In the genomic region with DNA sequence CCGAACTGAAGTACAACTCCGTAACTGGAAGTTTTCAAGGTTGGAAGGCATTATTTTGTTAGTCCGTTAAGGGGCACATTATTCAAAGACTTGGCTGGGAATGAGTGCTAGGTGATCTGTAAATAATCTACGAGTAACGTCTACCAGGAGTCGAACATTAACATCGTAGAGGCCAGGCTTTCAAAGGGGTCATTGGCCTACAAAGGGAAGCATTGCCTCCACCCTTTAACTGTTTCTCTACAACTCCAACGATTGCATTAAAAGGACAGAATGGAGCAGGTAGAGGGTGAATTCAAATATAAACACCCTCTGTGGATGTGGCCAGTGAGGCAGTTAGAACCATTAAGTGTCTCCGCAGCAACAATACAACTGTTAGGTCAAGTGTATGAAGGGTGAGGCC, we compare ENCODE assay signal across 21 cellular contexts.
DNase-seq lines count a peak whose midpoint lies in the region; ATAC-seq and TF ChIP-seq lines count a peak whose summit lies in the region.
"Had no signal": no experiment of that assay in that cellular context is flagged by ENCODE, and none has a peak within 500 bp of the region (broad histone marks: within the 10 kb centered on the region; RNA-seq: fewer than 3 reads in every experiment).

No MANE protein-coding gene starts in this region.

- 69% methylated on average over 9 of the region's 9 CpGs for whole genome bisulfite sequencing in right cardiac atrium

- H3K27ac Mint-ChIP-seq in neural progenitor cell = peak overlapping the region; percentile 69
- H3K27ac Mint-ChIP-seq: activated CD4-positive, alpha-beta memory T cell treated with anti-CD3 and anti-CD28 coated beads, Interleukin-2, amount 10 ng/mL, durations not matched to agents 7 days and 5 days; activated T-cell treated with anti-CD3 and anti-CD28 coated beads, Interleukin-2, amount 50 U/mL, for 24 hours had no signal

- intact Hi-C loops in right cardiac atrium (cut with DNase I) = no loop called here
- intact Hi-C loops in OCI-LY7 (cut with micrococcal nuclease; ENCODE audit: unreplicated experiment) = no loop called here

- H3K79me2 ChIP-seq in neural progenitor cell (ENCODE audit: low read depth) = no peaks in the 10 kb centered on the region
- H3K79me2 ChIP-seq in OCI-LY7 (ENCODE audit: insufficient read depth, low read depth, low read length) = no peaks in the 10 kb centered on the region

- H3K4me2 ChIP-seq in neural progenitor cell = peak overlapping the region; percentile 49
- H3K4me2 ChIP-seq in OCI-LY7 (ENCODE audit: low read length) = no peak overlapping the region
- H3K4me2 ChIP-seq: KMS-11 had no signal

- peak overlapping the region; percentile 84 for H3K4me3 Mint-ChIP-seq in neural progenitor cell
- H3K4me3 Mint-ChIP-seq: activated T-cell treated with anti-CD3 and anti-CD28 coated beads, Interleukin-2, amount 50 U/mL, for 24 hours had no signal

- H3K9ac ChIP-seq in neural progenitor cell = no peak overlapping the region
- H3K9ac ChIP-seq: KMS-11 had no signal

- no TSS peak for BruUV-seq in OCI-LY7 (replicated peaks; lab: Mats Ljungman, UMichigan)

- H3K36me3 ChIP-seq in cardiac muscle cell (no peaks in the 10 kb centered on the region), neural progenitor cell (no peaks in the 10 kb centered on the region), OCI-LY7 (ENCODE audit: insufficient read depth, low read length) (no peaks in the 10 kb centered on the region)
- H3K36me3 ChIP-seq: esophagus squamous epithelium, ovary had no signal

- ATAC-seq in right cardiac atrium = no peak
- ATAC-seq: activated naive CD4-positive, alpha-beta T cell treated with anti-CD3 and anti-CD28 coated beads, Interleukin-2, amount 50 U/mL, for 72 hours had no signal

- H3K9me3 Mint-ChIP-seq in neural progenitor cell = no peaks in the 10 kb centered on the region
- H3K9me3 Mint-ChIP-seq: activated CD4-positive, alpha-beta memory T cell treated with anti-CD3 and anti-CD28 coated beads, Interleukin-2, amount 10 ng/mL, durations not matched to agents 7 days and 5 days; activated naive CD4-positive, alpha-beta T cell treated with anti-CD3 and anti-CD28 coated beads, Interleukin-2, amount 50 U/mL, for 72 hours; activated T-cell treated with anti-CD3 and anti-CD28 coated beads, Interleukin-2, amount 50 U/mL, for 24 hours had no signal

- TF ChIP-seq CTCF in cardiac muscle cell (IDR thresholded peaks at IDR 0.05; ENCODE audit: low read depth, low read length) = no peak
- TF ChIP-seq CTCF in neural progenitor cell (IDR thresholded peaks at IDR 0.05) = no peak
- TF ChIP-seq CTCF in OCI-LY7 (conservative IDR thresholded peaks at IDR 0.05; ENCODE audit: low read length) = no peak

- no peaks in the 10 kb centered on the region for H3K36me3 Mint-ChIP-seq in neural progenitor cell
- H3K36me3 Mint-ChIP-seq: activated naive CD4-positive, alpha-beta T cell treated with anti-CD3 and anti-CD28 coated beads, Interleukin-2, amount 50 U/mL, for 72 hours had no signal

- DNase-seq in cardiac muscle cell (ENCODE audit: low read depth in 1 of 2, low spot score in 1 of 2) = peak in 1 of 2 donors; percentile 43
- DNase-seq in right cardiac atrium = no peak
- DNase-seq in kidney glomerular epithelial cell (lab: John Stamatoyannopoulos, UW) = peak; percentile 91
- no peak for DNase-seq in neural progenitor cell (ENCODE audit: low spot score)
- DNase-seq in OCI-M1 (lab: John Stamatoyannopoulos, UW) = no peak
- no peak for DNase-seq in RPMI8226
- DNase-seq in OCI-LY7 (ENCODE audit: low spot score) = no peak
- DNase-seq in NCI-H187 (lab: John Stamatoyannopoulos, UW) = no peak
- DNase-seq: 8988T; activated CD4-positive, alpha-beta memory T cell treated with anti-CD3 and anti-CD28 coated beads, Interleukin-2, amount 10 ng/mL, durations not matched to agents 7 days and 5 days; activated T-cell treated with anti-CD3 and anti-CD28 coated beads, Interleukin-2, amount 50 U/mL, for 24 hours; dermis blood vessel endothelial cell; esophagus squamous epithelium; H7; NCI-H345; ovary; Right ventricle myocardium superior; spleen had no signal

- H4K20me1 ChIP-seq in neural progenitor cell (ENCODE audit: low read depth) = no peaks in the 10 kb centered on the region
- H4K20me1 ChIP-seq in OCI-LY7 (ENCODE audit: insufficient read depth, low read length) = no peaks in the 10 kb centered on the region

- no peaks in the 10 kb centered on the region for H3K9me3 ChIP-seq in cardiac muscle cell (ENCODE audit: low read depth)
- no peaks in the 10 kb centered on the region for H3K9me3 ChIP-seq in right cardiac atrium (ENCODE audit: control insufficient read depth, low read length)
- no peaks in the 10 kb centered on the region for H3K9me3 ChIP-seq in neural progenitor cell (ENCODE audit: low read depth)
- H3K9me3 ChIP-seq in OCI-LY7 (ENCODE audit: low read length) = no peaks in the 10 kb centered on the region
- H3K9me3 ChIP-seq: esophagus squamous epithelium, ovary, spleen, tibial nerve had no signal

- H2AFZ ChIP-seq in neural progenitor cell (replicated peaks) = no peak overlapping the region
- H2AFZ ChIP-seq in OCI-LY7 (ENCODE audit: low read length) = no peak overlapping the region

- H3K27me3 Mint-ChIP-seq in neural progenitor cell (ENCODE audit: insufficient read depth, low read depth) = peaks cover 7% of the 10 kb centered on the region
- H3K27me3 Mint-ChIP-seq: activated T-cell treated with anti-CD3 and anti-CD28 coated beads, Interleukin-2, amount 50 U/mL, for 24 hours had no signal

- H3K4me3 ChIP-seq in cardiac muscle cell (peak overlapping the region; percentile 69), right cardiac atrium (ENCODE audit: low read length) (no peak overlapping the region), neural progenitor cell (no peak overlapping the region), OCI-LY7 (ENCODE audit: low read depth, low read length, poor library complexity, severe bottlenecking) (no peak overlapping the region)
- H3K4me3 ChIP-seq: esophagus squamous epithelium, ovary, spleen, tibial nerve had no signal

- no peaks in the 10 kb centered on the region for H3K27me3 ChIP-seq in cardiac muscle cell
- H3K27me3 ChIP-seq in right cardiac atrium (ENCODE audit: control insufficient read depth, insufficient read depth) = no peaks in the 10 kb centered on the region
- H3K27me3 ChIP-seq in neural progenitor cell = no peaks in the 10 kb centered on the region
- H3K27me3 ChIP-seq: esophagus squamous epithelium, ovary, spleen, tibial nerve had no signal

- H3F3A ChIP-seq in neural progenitor cell (ENCODE audit: low read depth) = peaks cover 42% of the 10 kb centered on the region

- H3K27ac ChIP-seq in cardiac muscle cell (peak overlapping the region; percentile 91), right cardiac atrium (ENCODE audit: low read length) (no peak overlapping the region), neural progenitor cell (no peak overlapping the region), OCI-LY7 (ENCODE audit: low read depth, low read length, poor library complexity, severe bottlenecking) (no peak overlapping the region)
- H3K27ac ChIP-seq: esophagus squamous epithelium, KMS-11, ovary, spleen had no signal

- POLR2A ChIA-PET in OCI-LY7 (lab: Charles Lee) = interaction anchor here (0.8 kb wide), 1 partner anchor 46 kb away, joined by 4 read pairs; no protein-coding TSS in a partner anchor

- no peaks in the 10 kb centered on the region for H3K9me2 ChIP-seq in OCI-LY7 (ENCODE audit: insufficient read depth, low read length)

- H3K4me1 ChIP-seq in cardiac muscle cell (ENCODE audit: low read depth) = peaks cover 49% of the 10 kb centered on the region
- peaks cover 2% of the 10 kb centered on the region for H3K4me1 ChIP-seq in right cardiac atrium (ENCODE audit: control insufficient read depth, insufficient read depth, low read length)
- H3K4me1 ChIP-seq in neural progenitor cell = peaks cover 56% of the 10 kb centered on the region
- H3K4me1 ChIP-seq in OCI-LY7 (ENCODE audit: insufficient read depth, low read length, poor library complexity, severe bottlenecking) = no peaks in the 10 kb centered on the region
- H3K4me1 ChIP-seq: esophagus squamous epithelium, tibial nerve had no signal

- H3K4me1 Mint-ChIP-seq in neural progenitor cell = peaks cover 40% of the 10 kb centered on the region

- CTCF ChIA-PET in OCI-LY7 (lab: Charles Lee; ENCODE audit: unreplicated experiment) = no interaction called here
